Comparison of ENCODE assay signal across 8 cellular contexts in genomic region chr3:196867155-196867506, GRCh38. TPM values are rescaled to one million over a fixed set of nuclear protein-coding genes. Genes with fewer than 3 reads are reported as not detected.
DNase-seq lines count a peak whose midpoint lies in the region; ATAC-seq, FAIRE-seq and TF ChIP-seq lines count a peak whose summit lies in the region.

No MANE protein-coding gene starts in this region.

- no peak for TF ChIP-seq POLR2A in GM12878 (IDR thresholded peaks at IDR 0.05; ENCODE audit: low read depth, low read length)

- DNase-seq in AG04449 (ENCODE audit: low read depth, low spot score) (no peak), HL-60 (ENCODE audit: low read depth in 1 of 2, low spot score in 1 of 2) (no peak), GM12878 (ENCODE audit: low read depth, low spot score) (no peak), mesothelial cell of epicardium (ENCODE audit: low spot score in 2 of 2, unreplicated experiment in 2 of 2) (no peak), activated gamma-delta T cell (lab: John Stamatoyannopoulos, UW) (no peak), epidermal melanocyte (ENCODE audit: insufficient read length, low spot score) (no peak), NCI-H1417 (lab: John Stamatoyannopoulos, UW) (no peak), GM10248 (ENCODE audit: extremely low spot score) (no peak)

- TF ChIP-seq EP300 in GM12878 (IDR thresholded peaks at IDR 0.05; ENCODE audit: borderline replicate concordance in 1 of 2, control insufficient read depth in 1 of 2, low read depth in 2 of 2, low read length in 2 of 2): no peak

- H3K27me3 ChIP-seq in HL-60 (ENCODE audit: insufficient read depth, poor library complexity, severe bottlenecking): no peaks in the 10 kb centered on the region
- no peaks in the 10 kb centered on the region for H3K27me3 ChIP-seq in GM12878 (replicated peaks in 1 of 2; ENCODE audit: control insufficient read depth in 2 of 2, insufficient read depth in 2 of 2, low read length in 1 of 2)

- peak overlapping the region; percentile 89 for H2AFZ ChIP-seq in GM12878 (ENCODE audit: control insufficient read depth, low read depth, low read length)

- no peak for ATAC-seq in GM12878

- H3K4me3 ChIP-seq in AG04449 (ENCODE audit: low read depth, low read length): peak overlapping the region; percentile 64
- peak overlapping the region; percentile 96 for H3K4me3 ChIP-seq in HL-60 (replicated peaks; ENCODE audit: insufficient read depth, low read length)
- peak overlapping the region; percentile 73 for H3K4me3 ChIP-seq in GM12878

- 35% methylated on average over 6 of the region's 6 CpGs for WGBS in GM12878 (ENCODE audit: insufficient coverage, insufficient replicate concordance, low lambda C conversion rate, missing lambda C conversion rate)

- peaks cover 18% of the 10 kb centered on the region for H3K4me1 Mint-ChIP-seq in mesothelial cell of epicardium

- peak; percentile 38 for FAIRE-seq in GM12878 (lab: Jason Lieb, UNC)

- peak overlapping the region; percentile 99 for H3K27ac Mint-ChIP-seq in mesothelial cell of epicardium

- H4K20me1 ChIP-seq in GM12878 (ENCODE audit: control insufficient read depth, insufficient read depth): no peaks in the 10 kb centered on the region

- SMC1A ChIA-PET in GM12878 (lab: Charles Lee; ENCODE audit: uncharacterized antibody, unreplicated experiment): interaction anchor here (1.2 to 2.1 kb wide), 4 partner anchors 16 to 127 kb away, joined by 3 to 10 read pairs (median 5); partner anchors contain the start of gene NCBP2

- no peaks in the 10 kb centered on the region; the same call in 2 of the 3 replicates for H3K9me3 ChIP-seq in GM12878 (replicated peaks; ENCODE audit: control insufficient read depth, insufficient read depth, low read length)

- no peaks in the 10 kb centered on the region for H3K36me3 ChIP-seq in GM12878 (ENCODE audit: control insufficient read depth in 2 of 2, insufficient read depth in 2 of 2, low read length in 1 of 2)

- RAD21 ChIA-PET in GM12878 (lab: Charles Lee; ENCODE audit: unreplicated experiment): interaction anchor here (0.7 to 3.7 kb wide), 7 partner anchors 14 to 394 kb away, joined by 3 to 46 read pairs (median 4); partner anchors contain the start of gene NCBP2

- H3K4me1 ChIP-seq in GM12878 (ENCODE audit: control insufficient read depth, insufficient read depth, low read length): peaks cover 4% of the 10 kb centered on the region; the same call in 1 of the 2 replicates

- CTCF ChIA-PET in AG04449 (lab: Yijun Ruan, JAX): interaction anchor here (0.6 to 2.1 kb wide), 4 partner anchors 11 to 75 kb away, joined by 3 to 6 read pairs (median 3); partner anchors contain the start of gene NCBP2
- CTCF ChIA-PET in GM12878 (lab: Yijun Ruan, JAX): interaction anchor here (1.2 to 2.6 kb wide), 5 partner anchors 11 to 257 kb away, joined by 3 to 12 read pairs (median 4); partner anchors contain the start of gene NCBP2
- CTCF ChIA-PET in GM10248 (lab: Yijun Ruan, JAX): interaction anchor here (0.7 to 3.4 kb wide), 7 partner anchors 19 to 339 kb away, joined by 3 to 20 read pairs (median 3); no protein-coding TSS in a partner anchor

- H3K9me3 Mint-ChIP-seq in mesothelial cell of epicardium: peaks cover 14% of the 10 kb centered on the region

- H3K4me2 ChIP-seq in GM12878 (ENCODE audit: control insufficient read depth, insufficient read depth): peak overlapping the region; percentile 97

- TF ChIP-seq RAD21 in GM12878 (IDR thresholded peaks at IDR 0.05; ENCODE audit: insufficient read depth, low read depth, low read length): no peak

- peak overlapping the region; percentile 78 for H3K4me3 Mint-ChIP-seq in mesothelial cell of epicardium

- no peaks in the 10 kb centered on the region for H3K27me3 Mint-ChIP-seq in mesothelial cell of epicardium (ENCODE audit: low read depth)

- in situ Hi-C loops in GM12878 (cut with MboI): no loop called here

- intact Hi-C loops in GM12878 (cut with micrococcal nuclease; ENCODE audit: unreplicated experiment): loop anchor here (1.0 kb wide), 1 partner anchor 75 kb away; the partner anchor contains the start of gene NCBP2

- peak overlapping the region; percentile 51 for H3K9ac ChIP-seq in GM12878 (ENCODE audit: control insufficient read depth, insufficient read depth, low read length)

- POLR2A ChIA-PET in AG04449 (lab: Yijun Ruan, JAX): interaction anchor here (0.9 to 1.6 kb wide), 4 partner anchors 9 to 155 kb away, joined by 3 to 10 read pairs (median 6); partner anchors contain the start of genes CEP19, NCBP2 and PIGX
- POLR2A ChIA-PET in GM12878 (lab: Charles Lee): interaction anchor here (0.6 to 3.0 kb wide), 5 partner anchors 36 to 1147 kb away, joined by 3 to 40 read pairs (median 5); partner anchors contain the start of gene NCBP2
- POLR2A ChIA-PET in GM10248 (lab: Yijun Ruan, JAX): interaction anchor here (0.6 to 0.9 kb wide), 3 partner anchors 13 to 142 kb away, joined by 4 to 5 read pairs (median 5); no protein-coding TSS in a partner anchor

- BruUV-seq in GM12878 (replicated peaks; lab: Mats Ljungman, UMichigan): TSS peak; percentile 98

- peaks cover 4% of the 10 kb centered on the region for H3K36me3 Mint-ChIP-seq in mesothelial cell of epicardium

- H3K27ac ChIP-seq in HL-60 (replicated peaks) (peak overlapping the region; percentile 67), GM12878 (ENCODE audit: control insufficient read depth, insufficient read depth) (peak overlapping the region; percentile 51)

- TF ChIP-seq CTCF in AG04449 (IDR thresholded peaks at IDR 0.05; ENCODE audit: insufficient read depth, low read length, missing control alignments): no peak
- TF ChIP-seq CTCF in HL-60 (IDR thresholded peaks at IDR 0.05; ENCODE audit: insufficient read depth, low read length): no peak
- no peak for TF ChIP-seq CTCF in GM12878 (IDR thresholded peaks at IDR 0.05 in 2 of 3, conservative IDR thresholded peaks at IDR 0.05 in 1 of 3; ENCODE audit: control insufficient read depth in 2 of 3, extremely low read depth in 1 of 3, insufficient read depth in 1 of 3, low read depth in 3 of 3, low read length in 3 of 3)
- no peak for TF ChIP-seq CTCF in mesothelial cell of epicardium (IDR thresholded peaks at IDR 0.05; ENCODE audit: unreplicated experiment)
- TF ChIP-seq CTCF in GM10248 (IDR thresholded peaks at IDR 0.05; ENCODE audit: control extremely low read depth, extremely low read depth, low read depth, missing control alignments): no peak

- peaks cover 42% of the 10 kb centered on the region for H3K79me2 ChIP-seq in GM12878 (ENCODE audit: control insufficient read depth, insufficient read depth, low read length)

TF ChIP-seq in GM12878, 131 proteins besides CTCF, POLR2A, EP300 and RAD21 (continues in another document):
- TF ChIP-seq PML (IDR thresholded peaks at IDR 0.05; ENCODE audit: low read length) (0 out of 2 replicates have a peak, but pooled peaks have one; percentile 3), CHD4 (IDR thresholded peaks at IDR 0.05) (no peak), RB1 (IDR thresholded peaks at IDR 0.05; ENCODE audit: borderline replicate concordance) (0 out of 2 replicates have a peak, but pooled peaks have one; percentile 21), NFYA (IDR thresholded peaks at IDR 0.05; ENCODE audit: borderline replicate concordance, low read depth, low read length) (no peak), ESRRA (IDR thresholded peaks at IDR 0.05; ENCODE audit: low read length) (no peak), ZNF217 (IDR thresholded peaks at IDR 0.05) (no peak), ZNF24 (IDR thresholded peaks at IDR 0.05) (no peak), SUZ12 (IDR thresholded peaks at IDR 0.05; ENCODE audit: unreplicated experiment) (no peak), BCLAF1 (IDR thresholded peaks at IDR 0.05) (no peak), SIN3A (IDR thresholded peaks at IDR 0.05; ENCODE audit: low read depth, low read length) (no peak)

RNA-seq across cellular contexts. Expression of gene SENP5, which starts 0.6 kb away (rescaled TPM):
- 166 and 171 TPM in 2 replicates for total RNA-seq in GM12878 (2013; cell fraction: nucleolus; rRNA removed)
- total RNA-seq in GM12878 (2014; rRNA removed) (22.3 and 27.9 TPM in 2 replicates), GM12878 (2014; rRNA removed; fragmentation: Illumina TruSeq; extraction: Trizol) (28.4 and 29.1 TPM in 2 replicates), GM12878 (2021) (22.5 and 24.8 TPM in 2 replicates), mesothelial cell of epicardium (44.4 to 47.3 TPM (median 46.5 TPM) in 3 replicates)
- 11.5 TPM for polyA plus RNA-seq in GM12878 (2011; ENCODE audit: low read depth)
- polyA plus RNA-seq in GM12878 (2011; rRNA removed) (23.4 and 24.9 TPM in 2 replicates), GM12878 (2014; fragmentation: Illumina TruSeq; extraction: Trizol) (16.8 and 25.0 TPM in 2 replicates), GM12878 (2014; fragmentation: Nextera tagmentation; extraction: Ambion mirVana) (1 to 10 TPM; 6.4 to 9.6 TPM), GM12878 (2014; rRNA removed) (14.3 TPM in 2 replicates), GM12878 (2016; fragmentation: Nextera tagmentation; extraction: Ambion mirVana) (10 to 100 TPM; 11.8 to 13.9 TPM)
- 8.1 and 8.6 TPM in 2 replicates for polyA plus RNA-seq in GM12878 (2011; cell fraction: cytosol; rRNA removed)
- polyA plus RNA-seq in GM12878 (2011; cell fraction: nucleus; rRNA removed): 23.5 and 25.0 TPM in 2 replicates
- polyA plus RNA-seq in GM12878 (2012): 11.7 and 13.9 TPM in 2 replicates
- polyA minus RNA-seq in GM12878 (2011; rRNA and poly(A)+ RNA removed): 69.8 and 107 TPM in 2 replicates
- 11.1 and 35.9 TPM in 2 replicates for polyA minus RNA-seq in GM12878 (2011; cell fraction: cytosol; rRNA and poly(A)+ RNA removed)
- 22.2 and 30.4 TPM in 2 replicates for polyA minus RNA-seq in GM12878 (2011; cell fraction: nucleus; rRNA and poly(A)+ RNA removed)
